1 cellular context compared by ENCODE assay signal in the genomic region with DNA sequence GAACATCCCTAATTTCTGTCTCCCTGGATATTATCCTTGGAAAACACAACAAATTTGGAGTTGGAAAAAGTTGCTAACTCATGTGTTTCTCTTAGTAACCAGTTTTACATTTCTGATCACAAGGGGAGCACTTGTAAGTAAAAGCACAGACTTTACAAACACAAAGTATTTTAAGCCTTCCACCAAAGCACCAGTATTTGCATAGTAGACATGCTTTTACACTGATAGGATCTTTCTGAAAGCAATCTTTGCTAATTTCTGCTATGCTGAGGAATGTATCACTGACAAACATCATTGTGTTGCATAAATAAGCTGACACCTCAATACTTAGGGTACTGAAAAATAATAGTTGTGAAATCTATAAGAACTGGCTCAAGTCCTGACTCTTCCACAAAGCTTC.
TF ChIP-seq lines count a peak whose summit lies in the region.

No MANE protein-coding gene starts in this region.

TF ChIP-seq in IMR-90, 13 proteins besides CTCF, POLR2A, EP300 and RAD21 (continued from another document):
- TF ChIP-seq BHLHE40 (IDR thresholded peaks at IDR 0.05; ENCODE audit: low read depth, low read length) (no peak), CEBPB (IDR thresholded peaks at IDR 0.05; ENCODE audit: low read depth, low read length) (no peak), CHD1 (IDR thresholded peaks at IDR 0.05; ENCODE audit: low read depth, low read length) (no peak), SMC3 (IDR thresholded peaks at IDR 0.05; ENCODE audit: low read depth, low read length) (no peak), RCOR1 (IDR thresholded peaks at IDR 0.05; ENCODE audit: insufficient replicate concordance, low read length) (no peak)
TF ChIP-seq in IMR-90: peak in this region for 0.
